In the genomic region with DNA sequence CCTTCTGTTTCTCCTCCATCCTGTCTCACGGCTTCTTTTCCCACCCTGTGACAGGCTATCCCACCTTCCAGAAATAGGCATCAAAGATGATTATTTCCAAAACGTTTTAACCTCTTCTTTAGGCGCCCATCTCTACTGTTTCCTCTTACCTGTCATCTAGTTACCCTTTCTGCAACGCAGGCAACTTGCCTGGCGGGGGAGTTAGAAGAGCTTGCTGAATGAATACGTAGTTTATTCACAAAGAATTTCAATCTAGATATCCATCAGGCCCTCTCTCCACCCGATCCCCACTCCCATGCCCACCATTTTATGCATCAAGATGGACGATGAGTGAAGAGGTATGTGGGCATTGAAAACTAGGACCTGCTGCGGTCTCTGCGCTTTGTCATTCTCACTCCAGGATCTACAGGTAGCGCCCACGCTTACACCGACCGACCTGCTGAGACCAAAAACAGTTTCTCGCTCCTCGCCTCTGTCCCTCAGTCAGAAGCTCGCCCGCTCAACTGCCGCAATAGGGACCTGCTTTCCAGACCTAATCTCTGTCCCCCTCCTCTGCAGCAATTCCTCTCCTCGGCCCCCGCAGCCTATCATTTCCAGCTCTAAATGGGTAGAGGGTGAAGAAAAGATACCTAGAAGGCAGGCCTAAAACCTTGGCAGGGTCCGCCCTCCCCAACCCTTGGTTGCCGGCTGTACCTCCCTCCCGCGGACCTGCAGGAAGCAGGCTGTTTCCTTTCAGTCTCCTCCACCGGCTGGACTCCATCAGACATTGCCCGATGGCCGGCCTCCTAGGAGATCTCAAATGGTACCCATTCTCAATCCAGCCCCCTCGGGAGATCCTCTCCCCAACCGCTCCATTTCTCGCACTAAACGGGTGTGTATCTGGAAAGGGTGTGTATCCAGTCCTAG, we compare ENCODE assay signal across 8 cellular contexts. TPM values are rescaled to one million over a fixed set of nuclear protein-coding genes. Genes with fewer than 3 reads are reported as not detected.
DNase-seq lines count a peak whose midpoint lies in the region; ATAC-seq and TF ChIP-seq lines count a peak whose summit lies in the region.
"Had no signal": no experiment of that assay in that cellular context is flagged by ENCODE, and none has a peak within 500 bp of the region (broad histone marks: within the 10 kb centered on the region; RNA-seq: fewer than 3 reads in every experiment).

No MANE protein-coding gene starts in this region.

- CTCF ChIA-PET in activated CD4-positive, alpha-beta memory T cell treated with anti-CD3 and anti-CD28 coated beads, Interleukin-2, amount 10 ng/mL, durations not matched to agents 7 days and 5 days (lab: Charles Lee) = interaction anchor here (0.6 kb wide), 1 partner anchor 48 kb away, joined by 4 read pairs; no protein-coding TSS in a partner anchor
- CTCF ChIA-PET in Caco-2 (lab: Charles Lee) = no interaction called here

- no peaks in the 10 kb centered on the region for H3K4me1 ChIP-seq in ovary (ENCODE audit: insufficient read depth)
- H3K4me1 ChIP-seq in Caco-2 = no peaks in the 10 kb centered on the region

- H3K27me3 Mint-ChIP-seq in activated CD4-positive, alpha-beta memory T cell treated with anti-CD3 and anti-CD28 coated beads, Interleukin-2, amount 10 ng/mL, durations not matched to agents 7 days and 5 days = peaks cover 2% of the 10 kb centered on the region
- H3K27me3 Mint-ChIP-seq in Caco-2 (ENCODE audit: insufficient read depth, unreplicated experiment) = peaks cover 3% of the 10 kb centered on the region

- peak; percentile 26 for ATAC-seq in GM19452 (IDR thresholded peaks at IDR 0.05; ENCODE audit: unreplicated experiment)
- peak; percentile 49 for ATAC-seq in HG03280 (IDR thresholded peaks at IDR 0.05; ENCODE audit: unreplicated experiment)

- TF ChIP-seq EP300 in ovary (IDR thresholded peaks at IDR 0.05) = no peak

- no TSS peak for BruUV-seq in Caco-2 (replicated peaks; lab: Mats Ljungman, UMichigan)

- H3K4me1 Mint-ChIP-seq in activated CD4-positive, alpha-beta memory T cell treated with anti-CD3 and anti-CD28 coated beads, Interleukin-2, amount 10 ng/mL, durations not matched to agents 7 days and 5 days = peaks cover 14% of the 10 kb centered on the region
- H3K4me1 Mint-ChIP-seq in Caco-2 (ENCODE audit: low read depth, unreplicated experiment) = no peaks in the 10 kb centered on the region

- peaks cover 2% of the 10 kb centered on the region for H3K36me3 Mint-ChIP-seq in activated CD4-positive, alpha-beta memory T cell treated with anti-CD3 and anti-CD28 coated beads, Interleukin-2, amount 10 ng/mL, durations not matched to agents 7 days and 5 days (ENCODE audit: low read depth)
- no peaks in the 10 kb centered on the region for H3K36me3 Mint-ChIP-seq in Caco-2 (ENCODE audit: insufficient read depth, unreplicated experiment)

- POLR2A ChIA-PET in activated CD4-positive, alpha-beta memory T cell treated with anti-CD3 and anti-CD28 coated beads, Interleukin-2, amount 10 ng/mL, durations not matched to agents 7 days and 5 days (lab: Charles Lee) = no interaction called here
- POLR2A ChIA-PET in Caco-2 (lab: Charles Lee) = no interaction called here

- TF ChIP-seq POLR2A in ovary (IDR thresholded peaks at IDR 0.05) = no peak

- H3K36me3 ChIP-seq in ovary (no peaks in the 10 kb centered on the region), Caco-2 (ENCODE audit: control insufficient read depth, insufficient read depth, low read length) (no peaks in the 10 kb centered on the region)

- 35 to 46% (median 43%) methylated on average over 32 of the region's 32 CpGs for WGBS in ovary, 3 donors

- H3K9me3 ChIP-seq in ovary (no peaks in the 10 kb centered on the region), Caco-2 (no peaks in the 10 kb centered on the region)

- DNase-seq in activated CD4-positive, alpha-beta memory T cell treated with anti-CD3 and anti-CD28 coated beads, Interleukin-2, amount 10 ng/mL, durations not matched to agents 7 days and 5 days = peak; percentile 23
- DNase-seq in epithelial cell of esophagus (ENCODE audit: low read depth) (no peak), ovary (peak; percentile 26 to 43 (median 30)), Caco-2 (no peak), HT-29 (ENCODE audit: low spot score) (no peak)

- TF ChIP-seq CTCF in epithelial cell of esophagus (IDR thresholded peaks at IDR 0.05; ENCODE audit: insufficient read depth, low read depth, low read length, missing control alignments) (no peak), ovary (IDR thresholded peaks at IDR 0.05) (no peak), Caco-2 (IDR thresholded peaks at IDR 0.05; ENCODE audit: insufficient read depth in 1 of 2, low read depth in 1 of 2, low read length in 1 of 2, severe bottlenecking in 1 of 2, unreplicated experiment in 1 of 2) (no peak)

- peak overlapping the region; percentile 62 to 65 for H3K27ac ChIP-seq in ovary
- H3K27ac ChIP-seq: SK-N-MC had no signal

- no peaks in the 10 kb centered on the region for H3K9me3 Mint-ChIP-seq in activated CD4-positive, alpha-beta memory T cell treated with anti-CD3 and anti-CD28 coated beads, Interleukin-2, amount 10 ng/mL, durations not matched to agents 7 days and 5 days
- no peaks in the 10 kb centered on the region for H3K9me3 Mint-ChIP-seq in Caco-2 (ENCODE audit: unreplicated experiment)

- peak overlapping the region; percentile 90 for H3K27ac Mint-ChIP-seq in activated CD4-positive, alpha-beta memory T cell treated with anti-CD3 and anti-CD28 coated beads, Interleukin-2, amount 10 ng/mL, durations not matched to agents 7 days and 5 days
- H3K27ac Mint-ChIP-seq in Caco-2 (ENCODE audit: unreplicated experiment) = no peak overlapping the region

- intact Hi-C loops in ovary (cut with DNase I) (loop anchor here in 1 of 4 donors (5.0 kb wide), 1 partner anchor 357 kb away; no protein-coding TSS in a partner anchor), Caco-2 (cut with micrococcal nuclease; ENCODE audit: unreplicated experiment) (no loop called here)

- H3K27me3 ChIP-seq in ovary (no peaks in the 10 kb centered on the region), Caco-2 (replicated peaks; ENCODE audit: control insufficient read depth, insufficient read depth, low read length) (no peaks in the 10 kb centered on the region)

- peak overlapping the region; percentile 29 for H3K4me3 ChIP-seq in epithelial cell of esophagus (ENCODE audit: low read length)
- peak overlapping the region; percentile 35 for H3K4me3 ChIP-seq in ovary
- no peak overlapping the region for H3K4me3 ChIP-seq in Caco-2 (ENCODE audit: low read depth, low read length)
- H3K4me3 ChIP-seq: SK-N-MC had no signal

- H3K4me3 Mint-ChIP-seq in activated CD4-positive, alpha-beta memory T cell treated with anti-CD3 and anti-CD28 coated beads, Interleukin-2, amount 10 ng/mL, durations not matched to agents 7 days and 5 days = peak overlapping the region; percentile 97
- no peak overlapping the region for H3K4me3 Mint-ChIP-seq in Caco-2 (ENCODE audit: unreplicated experiment)

RNA-seq across cellular contexts. Expression of gene BEX5, which starts 0.6 kb away (rescaled TPM):
- total RNA-seq in activated CD4-positive, alpha-beta memory T cell treated with anti-CD3 and anti-CD28 coated beads, Interleukin-2, amount 10 ng/mL, durations not matched to agents 7 days and 5 days = 1 to 10 TPM; 5.2 to 7.0 TPM
- total RNA-seq in ovary (10 to 100 TPM in 6 of 7 donors, 1 to 10 TPM in 1; 6.3 to 15.4 (median 12.7) TPM), Caco-2 (2022) (not detected in 2 replicates)
- 10 to 100 TPM; 13.5 to 15.0 TPM for polyA plus RNA-seq in ovary
- total RNA-seq in HT-29 (2014; rRNA removed; shearing (Covaris generic)) = not detected in 2 replicates

RNA-seq across cellular contexts. Expression of gene TCEAL6, which starts 12.9 kb away (rescaled TPM):
- not detected for total RNA-seq in activated CD4-positive, alpha-beta memory T cell treated with anti-CD3 and anti-CD28 coated beads, Interleukin-2, amount 10 ng/mL, durations not matched to agents 7 days and 5 days
- total RNA-seq in ovary (10 to 100 TPM in 1 of 7 donors, 1 to 10 TPM in 5, under 1 TPM in 1; 0.60 to 12.4 (median 4.0) TPM), Caco-2 (2022) (not detected in 2 replicates)
- 1 to 10 TPM; 3.8 to 6.9 TPM for polyA plus RNA-seq in ovary
- total RNA-seq in HT-29 (2014; rRNA removed; shearing (Covaris generic)) = not detected in 2 replicates

RNA-seq across cellular contexts. Expression of gene TCEAL2, which starts 29.7 kb away (rescaled TPM):
- not detected for total RNA-seq in activated CD4-positive, alpha-beta memory T cell treated with anti-CD3 and anti-CD28 coated beads, Interleukin-2, amount 10 ng/mL, durations not matched to agents 7 days and 5 days
- total RNA-seq in ovary = 10 to 100 TPM; 34.6 to 57.1 (median 41.4) TPM
- 100 to 1,000 TPM in 1 of 2 donors, 10 to 100 TPM in 1; 65.4 to 105 TPM for polyA plus RNA-seq in ovary
- not detected in 2 replicates for total RNA-seq in Caco-2 (2022)
- total RNA-seq in HT-29 (2014; rRNA removed; shearing (Covaris generic)) = not detected in 2 replicates

RNA-seq across cellular contexts. Expression of gene TCP11X1, which starts 59.9 kb away (rescaled TPM):
- not detected for total RNA-seq in activated CD4-positive, alpha-beta memory T cell treated with anti-CD3 and anti-CD28 coated beads, Interleukin-2, amount 10 ng/mL, durations not matched to agents 7 days and 5 days
- total RNA-seq in ovary = not detected
- not detected for polyA plus RNA-seq in ovary
- not detected in 2 replicates for total RNA-seq in Caco-2 (2022)
- not detected in 2 replicates for total RNA-seq in HT-29 (2014; rRNA removed; shearing (Covaris generic))

Comparison
In these comparisons a context has a peak if more than half of its experiments do, and no peak if none do; other contexts are left out.
1. DNase-seq: peak in activated CD4-positive, alpha-beta memory T cell treated with anti-CD3 and anti-CD28 coated beads, Interleukin-2, amount 10 ng/mL, durations not matched to agents 7 days and 5 days (single experiment) and ovary (5 of 5); none in epithelial cell of esophagus (single experiment), Caco-2 (0 of 2) and HT-29 (single experiment).
2. RNA of gene TCEAL2, which starts 29.7 kb away (total RNA-seq): 34.6 to 57.1 TPM in ovary; not detected in activated CD4-positive, alpha-beta memory T cell treated with anti-CD3 and anti-CD28 coated beads, Interleukin-2, amount 10 ng/mL, durations not matched to agents 7 days and 5 days, not detected in Caco-2 and not detected in HT-29; every median in the first group is over 10 times any median in the second.